ENCODE assay signal across 30 cellular contexts in genomic region chr3:192367616-192368015, GRCh38.
"Had no signal": no experiment of that assay in that cellular context is flagged by ENCODE, and none has a peak within 500 bp of the region (broad histone marks: within the 10 kb centered on the region; RNA-seq: fewer than 3 reads in every experiment).

No MANE protein-coding gene starts in this region.

- H3K9me3 ChIP-seq: body of pancreas had no signal

- H3K9me3 Mint-ChIP-seq: activated CD4-positive, alpha-beta memory T cell treated with anti-CD3 and anti-CD28 coated beads, Interleukin-2, amount 10 ng/mL, durations not matched to agents 7 days and 5 days; activated CD4-positive, alpha-beta T cell treated with anti-CD3 and anti-CD28 coated beads, Interleukin-2, amount 10 ng/mL, durations not matched to agents 7 days and 5 days; activated T-cell treated with anti-CD3 and anti-CD28 coated beads, Interleukin-2, amount 50 U/mL, for 24 hours; activated T-cell treated with anti-CD3 and anti-CD28 coated beads, Interleukin-2, amount 50 U/mL, for 72 hours; central memory CD8-positive, alpha-beta T cell; dendritic cell treated with granulocyte-macrophage colony-stimulating factor and Interleukin-4, amounts not matched to agents 40 ng/mL and 50 ng/mL, for 4 days; endodermal cell; T-helper 2 cell treated with Interferon-gamma antibody and Interleukin-4, amounts not matched to agents 5 μg/mL and 100 μg/mL, for 36 hours had no signal

- H3K36me3 Mint-ChIP-seq: activated naive CD8-positive, alpha-beta T cell had no signal

- H3K27ac ChIP-seq: body of pancreas, coronary artery, dorsolateral prefrontal cortex had no signal

- H3K27ac Mint-ChIP-seq: activated CD4-positive, alpha-beta memory T cell treated with anti-CD3 and anti-CD28 coated beads, Interleukin-2, amount 10 ng/mL, durations not matched to agents 7 days and 5 days; activated CD4-positive, alpha-beta T cell treated with anti-CD3 and anti-CD28 coated beads, Interleukin-2, amount 10 ng/mL, durations not matched to agents 7 days and 5 days; activated naive CD8-positive, alpha-beta T cell; activated T-cell treated with anti-CD3 and anti-CD28 coated beads, Interleukin-2, amount 50 U/mL, for 24 hours; activated T-cell treated with anti-CD3 and anti-CD28 coated beads, Interleukin-2, amount 50 U/mL, for 72 hours; dendritic cell treated with granulocyte-macrophage colony-stimulating factor and Interleukin-4, amounts not matched to agents 40 ng/mL and 50 ng/mL, for 4 days; endodermal cell; T-helper 17 cell; T-helper 2 cell treated with Interferon-gamma antibody and Interleukin-4, amounts not matched to agents 5 μg/mL and 100 μg/mL, for 36 hours had no signal

- H3K4me3 ChIP-seq: body of pancreas, coronary artery, dorsolateral prefrontal cortex had no signal

- H3K4me1 ChIP-seq: body of pancreas had no signal

- H3K4me3 Mint-ChIP-seq: activated CD4-positive, alpha-beta memory T cell treated with anti-CD3 and anti-CD28 coated beads, Interleukin-2, amount 10 ng/mL, durations not matched to agents 7 days and 5 days; activated CD4-positive, alpha-beta T cell treated with anti-CD3 and anti-CD28 coated beads, Interleukin-2, amount 10 ng/mL, durations not matched to agents 7 days and 5 days; activated naive CD8-positive, alpha-beta T cell; activated T-cell treated with anti-CD3 and anti-CD28 coated beads, Interleukin-2, amount 50 U/mL, for 24 hours; activated T-cell treated with anti-CD3 and anti-CD28 coated beads, Interleukin-2, amount 50 U/mL, for 72 hours; central memory CD8-positive, alpha-beta T cell; dendritic cell treated with granulocyte-macrophage colony-stimulating factor and Interleukin-4, amounts not matched to agents 40 ng/mL and 50 ng/mL, for 4 days; endodermal cell; T-helper 17 cell; T-helper 2 cell treated with Interferon-gamma antibody and Interleukin-4, amounts not matched to agents 5 μg/mL and 100 μg/mL, for 36 hours had no signal

- ATAC-seq: activated T-cell treated with anti-CD3 and anti-CD28 coated beads, Interleukin-2, amount 50 U/mL, for 72 hours; body of pancreas; esophagus mucosa; T-helper 17 cell had no signal

- H3K27me3 ChIP-seq: body of pancreas had no signal

- DNase-seq: activated CD4-positive, alpha-beta memory T cell treated with anti-CD3 and anti-CD28 coated beads, Interleukin-2, amount 10 ng/mL, durations not matched to agents 7 days and 5 days; activated CD4-positive, alpha-beta T cell treated with anti-CD3 and anti-CD28 coated beads for 1 hour; activated CD4-positive, alpha-beta T cell treated with anti-CD3 and anti-CD28 coated beads for 4 hours; activated CD4-positive, alpha-beta T cell treated with anti-CD3 and anti-CD28 coated beads, Interleukin-2, amount 10 ng/mL, durations not matched to agents 7 days and 5 days; activated CD4-positive, alpha-beta T cell treated with anti-CD3 and anti-CD28 coated beads, Interleukin-2, amount 50 U/mL, for 4 hours; activated CD4-positive, CD25-positive, alpha-beta regulatory T cell; activated CD8-positive, alpha-beta memory T cell treated with anti-CD3 and anti-CD28 coated beads, Interleukin-2, amount 50 U/mL, for 48 hours; activated gamma-delta T cell treated with Interleukin-2 at 50 U/mL for 16 hours; activated naive CD4-positive, alpha-beta T cell treated with anti-CD3 and anti-CD28 coated beads, Interleukin-2, amount 50 U/mL, for 16 hours; activated naive CD4-positive, alpha-beta T cell treated with Interleukin-2 at 50 U/mL for 16 hours; activated T-cell treated with anti-CD3 and anti-CD28 coated beads for 4 hours; activated T-cell treated with anti-CD3 and anti-CD28 coated beads, Interleukin-2, amount 50 U/mL, for 24 hours; activated T-cell treated with anti-CD3 and anti-CD28 coated beads, Interleukin-2, amount 50 U/mL, for 72 hours; amygdala; aorta; body of pancreas; dorsolateral prefrontal cortex; effector memory CD4-positive, alpha-beta T cell; endodermal cell; foreskin fibroblast; head of caudate nucleus; T-helper 1 cell; T-helper 17 cell; T1000 had no signal

- H3K4me1 Mint-ChIP-seq: activated CD4-positive, alpha-beta memory T cell treated with anti-CD3 and anti-CD28 coated beads, Interleukin-2, amount 10 ng/mL, durations not matched to agents 7 days and 5 days; activated CD4-positive, alpha-beta T cell treated with anti-CD3 and anti-CD28 coated beads, Interleukin-2, amount 10 ng/mL, durations not matched to agents 7 days and 5 days; central memory CD8-positive, alpha-beta T cell had no signal

- H3K27me3 Mint-ChIP-seq: activated CD4-positive, alpha-beta memory T cell treated with anti-CD3 and anti-CD28 coated beads, Interleukin-2, amount 10 ng/mL, durations not matched to agents 7 days and 5 days; activated CD4-positive, alpha-beta T cell treated with anti-CD3 and anti-CD28 coated beads, Interleukin-2, amount 10 ng/mL, durations not matched to agents 7 days and 5 days; activated naive CD8-positive, alpha-beta T cell; activated T-cell treated with anti-CD3 and anti-CD28 coated beads, Interleukin-2, amount 50 U/mL, for 24 hours; central memory CD8-positive, alpha-beta T cell; dendritic cell treated with granulocyte-macrophage colony-stimulating factor and Interleukin-4, amounts not matched to agents 40 ng/mL and 50 ng/mL, for 4 days had no signal
